Comparison of ENCODE assay signal across 8 cellular contexts in genomic region chr7:100584677-100585510, GRCh38. TPM values are rescaled to one million over a fixed set of nuclear protein-coding genes. Genes with fewer than 3 reads are reported as not detected.
DNase-seq lines count a peak whose midpoint lies in the region; ATAC-seq and TF ChIP-seq lines count a peak whose summit lies in the region.

No MANE protein-coding gene starts in this region.

- ATAC-seq in RWPE2 (ENCODE audit: low read depth) (peak; percentile 7), HG03280 (IDR thresholded peaks at IDR 0.05; ENCODE audit: unreplicated experiment) (no peak), HG02870 (IDR thresholded peaks at IDR 0.05; ENCODE audit: unreplicated experiment) (no peak)

- DNase-seq in A172 (ENCODE audit: low spot score) (peak; percentile 77), GM12864 (ENCODE audit: low read depth) (no peak), RWPE2 (ENCODE audit: low spot score) (no peak), epidermal melanocyte (ENCODE audit: insufficient read length, low spot score) (peak; percentile 42), NCI-H446 (lab: John Stamatoyannopoulos, UW) (no peak)

- H3K4me1 ChIP-seq in RWPE2 (ENCODE audit: insufficient read depth, poor library complexity, severe bottlenecking) (peaks cover 18% of the 10 kb centered on the region), muscle layer of duodenum (ENCODE audit: control insufficient read depth in 1 of 2, insufficient read depth in 2 of 2, low read length in 2 of 2) (peaks cover 12 to 38% of the 10 kb centered on the region in 2 donors)

- peak overlapping the region; percentile 89 for H3K4me3 ChIP-seq in GM12864 (ENCODE audit: low read depth, low read length)
- peak overlapping the region; percentile 73 for H3K4me3 ChIP-seq in RWPE2 (ENCODE audit: severe bottlenecking)
- H3K4me3 ChIP-seq in muscle layer of duodenum (ENCODE audit: low read depth in 1 of 2, low read length in 2 of 2), result peak overlapping the region; percentile 93 to 97

- no peak for TF ChIP-seq CTCF in GM12864 (IDR thresholded peaks at IDR 0.05; ENCODE audit: low read depth, low read length, missing control alignments)
- TF ChIP-seq CTCF in RWPE2 (IDR thresholded peaks at IDR 0.05; ENCODE audit: poor library complexity, severe bottlenecking), result no peak

- H3K27ac ChIP-seq in RWPE2 (ENCODE audit: poor library complexity, severe bottlenecking) (peak overlapping the region; percentile 88), muscle layer of duodenum (ENCODE audit: low read length) (peak overlapping the region; percentile 78)

- H3K36me3 ChIP-seq in RWPE2 (ENCODE audit: low read depth) (peaks cover 30% of the 10 kb centered on the region), muscle layer of duodenum (ENCODE audit: control insufficient read depth in 1 of 2, insufficient read depth in 2 of 2, low read length in 2 of 2) (peaks cover 22 to 32% of the 10 kb centered on the region in 2 donors)

- H3K9me3 ChIP-seq in RWPE2 (ENCODE audit: severe bottlenecking) (no peaks in the 10 kb centered on the region), muscle layer of duodenum (ENCODE audit: control insufficient read depth in 1 of 2, low read length in 2 of 2) (no peaks in the 10 kb centered on the region)

- H3K27me3 ChIP-seq in RWPE2 (ENCODE audit: insufficient read depth, poor library complexity, severe bottlenecking) (no peaks in the 10 kb centered on the region), muscle layer of duodenum (ENCODE audit: low read depth, low read length) (no peaks in the 10 kb centered on the region)

RNA-seq across cellular contexts. Expression of gene LRCH4, which starts 1.0 kb away (rescaled TPM):
- total RNA-seq in A172 (2014; rRNA removed; shearing (Covaris generic)), result 10.7 and 11.4 TPM in 2 replicates

RNA-seq across cellular contexts. Expression of gene FBXO24, which starts 1.2 kb away (rescaled TPM):
- total RNA-seq in A172 (2014; rRNA removed; shearing (Covaris generic)), result 0.48 TPM in 1 of 2 replicates, not detected in the other

RNA-seq across cellular contexts. Expression of gene SAP25, which starts 11.2 kb away (rescaled TPM):
- 0.19 and 0.55 TPM in 2 replicates for total RNA-seq in A172 (2014; rRNA removed; shearing (Covaris generic))

RNA-seq across cellular contexts. Expression of gene PCOLCE, which starts 17.3 kb away (rescaled TPM):
- 18.0 and 38.9 TPM in 2 replicates for total RNA-seq in A172 (2014; rRNA removed; shearing (Covaris generic))

RNA-seq across cellular contexts. Expression of gene MOSPD3, which starts 27.4 kb away (rescaled TPM):
- total RNA-seq in A172 (2014; rRNA removed; shearing (Covaris generic)), result 6.9 and 19.3 TPM in 2 replicates

Comparison
In these comparisons a context has a peak if more than half of its experiments do, and no peak if none do; other contexts are left out.
1. DNase-seq: peak in A172 (single experiment) and epidermal melanocyte (single experiment); none in GM12864 (single experiment), RWPE2 (single experiment) and NCI-H446 (0 of 2).
2. Peak in every context shown above with its lines, with median percentiles within 50 percentile points of each other: H3K4me3 ChIP-seq.